In the genomic region with DNA sequence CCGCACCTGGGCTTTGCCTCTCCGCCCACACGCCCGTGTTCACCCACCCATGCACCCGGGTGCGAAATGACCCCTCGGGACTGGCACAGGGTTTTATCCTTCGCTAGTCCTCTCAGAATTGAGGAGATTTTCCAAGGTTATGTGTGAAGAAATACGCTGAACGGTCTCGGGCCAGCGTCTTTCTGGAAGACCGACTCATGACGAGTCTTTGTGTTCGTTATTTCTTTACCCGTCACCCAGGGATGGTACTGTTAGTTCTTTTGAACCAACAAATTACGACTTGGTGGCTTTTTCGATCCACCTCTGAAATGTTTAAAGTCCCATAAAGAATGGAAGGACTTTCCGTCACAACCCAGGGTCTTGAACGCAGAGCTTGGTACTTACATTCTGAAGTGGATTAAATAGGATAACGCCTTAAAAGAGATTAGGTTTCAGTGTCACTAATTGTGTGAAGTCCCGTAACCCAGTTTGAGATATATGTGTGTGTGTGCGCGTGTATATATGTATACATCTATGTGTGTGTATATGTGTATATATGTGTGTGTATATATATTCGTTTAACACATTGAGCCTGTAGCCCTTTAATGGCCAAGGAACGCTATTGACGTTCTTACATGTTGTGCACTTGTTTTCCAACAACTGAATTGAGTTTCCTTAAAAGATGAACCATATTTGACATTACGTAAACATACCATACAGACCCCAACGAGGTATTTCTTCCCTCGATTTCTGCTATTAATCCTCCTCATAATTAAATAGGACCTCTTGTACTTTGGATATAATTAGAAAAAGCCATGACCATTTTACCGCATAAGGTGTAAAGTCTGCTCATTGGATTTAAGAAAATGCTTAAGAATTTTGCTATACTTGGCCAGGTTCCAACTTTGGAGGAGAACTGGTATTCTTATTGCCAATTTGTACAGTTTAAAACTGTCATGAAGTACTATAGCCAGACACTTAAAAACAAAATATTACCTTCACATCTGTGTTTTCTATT, we compare ENCODE assay signal across 8 cellular contexts. TPM values are rescaled to one million over a fixed set of nuclear protein-coding genes. Genes with fewer than 3 reads are reported as not detected.
DNase-seq lines count a peak whose midpoint lies in the region; ATAC-seq and TF ChIP-seq lines count a peak whose summit lies in the region.

No MANE protein-coding gene starts in this region.

- DNase-seq in HCT116 (ENCODE audit: low read depth, low spot score) (no peak), esophagus muscularis mucosa (ENCODE audit: extremely low spot score) (no peak), NCI-H2081 treated with DMSO at 0.1 percent for 48 hours (lab: John Stamatoyannopoulos, UW) (no peak)
- DNase-seq in activated effector memory CD4-positive, alpha-beta T cell treated with anti-CD3 and anti-CD28 coated beads, Interleukin-2, amount 50 U/mL, for 16 hours = no peak

- RAD21 ChIA-PET in HCT116 (lab: Charles Lee; ENCODE audit: low non-redundant PET in 1 of 2, low total read pairs in 2 of 2, uncharacterized antibody in 2 of 2, unreplicated experiment in 2 of 2) = no interaction called here

- H3K9me2 ChIP-seq in HCT116 (ENCODE audit: insufficient read depth) = no peaks in the 10 kb centered on the region
- no peaks in the 10 kb centered on the region for H3K9me2 ChIP-seq in SU-DHL-6 (replicated peaks; ENCODE audit: insufficient read depth, low read length)

- peak overlapping the region; percentile 84 to 99 (median 94) for H3K9ac ChIP-seq in BLaER1 treated with 17β-estradiol and CSF1 and Interleukin-3, amounts not matched to agents 10 nM and 100 nM
- peak overlapping the region; percentile 96 for H3K9ac ChIP-seq in HCT116 (ENCODE audit: low read length)
- peak overlapping the region; percentile 83 for H3K9ac ChIP-seq in SU-DHL-6 (ENCODE audit: low read length)

- TF ChIP-seq RAD21 in HCT116 (IDR thresholded peaks at IDR 0.05; ENCODE audit: low read depth) = no peak

- H3K4me1 ChIP-seq in BLaER1 treated with 17β-estradiol and CSF1 and Interleukin-3, amounts not matched to agents 10 nM and 100 nM = peaks cover 28 to 66% (median 49%) of the 10 kb centered on the region in 10 experiments
- H3K4me1 ChIP-seq in HCT116 (ENCODE audit: control insufficient read depth in 1 of 2, insufficient read depth in 2 of 2, low read length in 2 of 2) (peaks cover 4 to 14% of the 10 kb centered on the region in 2 experiments; a peak in 2 of 4 replicates), esophagus muscularis mucosa (peaks cover 43 to 72% (median 64%) of the 10 kb centered on the region in 4 donors), neutrophil (ENCODE audit: control insufficient read depth in 1 of 2, insufficient read depth in 1 of 2, low read depth in 1 of 2, low read length in 1 of 2) (peaks cover 32 to 35% of the 10 kb centered on the region in 2 experiments)

- POLR2A ChIA-PET in HCT116 (lab: Charles Lee) = interaction anchor here (1.0 kb wide), 1 partner anchor 8 kb away, joined by 5 read pairs; no protein-coding TSS in a partner anchor

- intact Hi-C loops in HCT116 (cut with micrococcal nuclease) (no loop called here), esophagus muscularis mucosa (cut with DNase I) (no loop called here)

- TF ChIP-seq CTCF in HCT116 (IDR thresholded peaks at IDR 0.05 in 2 of 3, conservative IDR thresholded peaks at IDR 0.05 in 1 of 3; ENCODE audit: borderline replicate concordance in 1 of 3, insufficient read depth in 1 of 3, low read depth in 2 of 3, low read length in 2 of 3) (no peak), SU-DHL-6 (IDR thresholded peaks at IDR 0.05; ENCODE audit: insufficient read depth, low read length, poor library complexity, severe bottlenecking) (no peak), esophagus muscularis mucosa (IDR thresholded peaks at IDR 0.05) (no peak), neutrophil (IDR thresholded peaks at IDR 0.05) (no peak)

- H3K4me2 ChIP-seq in BLaER1 treated with 17β-estradiol and CSF1 and Interleukin-3, amounts not matched to agents 10 nM and 100 nM = peak overlapping the region; percentile 71 to 96 (median 83)
- peak overlapping the region; percentile 80 for H3K4me2 ChIP-seq in HCT116 (ENCODE audit: low read length)
- peak overlapping the region; percentile 95 for H3K4me2 ChIP-seq in SU-DHL-6 (ENCODE audit: low read depth, low read length, poor library complexity, severe bottlenecking)

- BruUV-seq in HCT116 (replicated peaks; lab: Mats Ljungman, UMichigan) = TSS peak; percentile 38

- H3K9me3 ChIP-seq in BLaER1 treated with 17β-estradiol and CSF1 and Interleukin-3, amounts not matched to agents 10 nM and 100 nM (replicated peaks in 1 of 11) = no peaks in the 10 kb centered on the region
- no peaks in the 10 kb centered on the region for H3K9me3 ChIP-seq in HCT116 (ENCODE audit: control insufficient read depth in 1 of 2, insufficient read depth in 1 of 2, low read depth in 1 of 2, low read length in 2 of 2)
- no peaks in the 10 kb centered on the region for H3K9me3 ChIP-seq in SU-DHL-6 (ENCODE audit: insufficient read depth, low read length)
- H3K9me3 ChIP-seq in esophagus muscularis mucosa = no peaks in the 10 kb centered on the region
- no peaks in the 10 kb centered on the region for H3K9me3 ChIP-seq in neutrophil

- ATAC-seq in HCT116 = no peak
- ATAC-seq in HG03159 (IDR thresholded peaks at IDR 0.05; ENCODE audit: unreplicated experiment) = no peak

- 0 out of 2 replicates have a peak, but pooled peaks cover 8% of the 10 kb centered on the region for H3F3A ChIP-seq in SU-DHL-6 (ENCODE audit: insufficient read depth)

- H3K27me3 ChIP-seq in BLaER1 treated with 17β-estradiol and CSF1 and Interleukin-3, amounts not matched to agents 10 nM and 100 nM = no peaks in the 10 kb centered on the region
- H3K27me3 ChIP-seq in HCT116 (ENCODE audit: insufficient read depth, low read length) = no peaks in the 10 kb centered on the region
- H3K27me3 ChIP-seq in SU-DHL-6 (ENCODE audit: low read length) = no peaks in the 10 kb centered on the region
- H3K27me3 ChIP-seq in esophagus muscularis mucosa = no peaks in the 10 kb centered on the region
- H3K27me3 ChIP-seq in neutrophil = no peaks in the 10 kb centered on the region

- TF ChIP-seq POLR2A in HCT116 (IDR thresholded peaks at IDR 0.05; ENCODE audit: borderline replicate concordance, extremely low read depth, insufficient read depth, insufficient read length) = no peak
- no peak for TF ChIP-seq POLR2A in esophagus muscularis mucosa (IDR thresholded peaks at IDR 0.05; ENCODE audit: low read depth)

- peak overlapping the region; percentile 80 to 96 (median 89) for H3K4me3 ChIP-seq in BLaER1 treated with 17β-estradiol and CSF1 and Interleukin-3, amounts not matched to agents 10 nM and 100 nM
- H3K4me3 ChIP-seq in HCT116 (replicated peaks in 1 of 2; ENCODE audit: low read depth in 1 of 2, low read length in 2 of 2) = peak overlapping the region; percentile 88 to 95
- H3K4me3 ChIP-seq in SU-DHL-6 (ENCODE audit: insufficient read depth, low read length, poor library complexity, severe bottlenecking) = peak overlapping the region; percentile 92
- peak overlapping the region; percentile 82 to 95 (median 90) for H3K4me3 ChIP-seq in esophagus muscularis mucosa
- H3K4me3 ChIP-seq in neutrophil (ENCODE audit: low read depth in 1 of 2, low read length in 1 of 2) = peak overlapping the region; percentile 67 to 83

- H2AFZ ChIP-seq in HCT116 (ENCODE audit: low read depth, low read length, poor library complexity, severe bottlenecking) = no peak overlapping the region
- no peak overlapping the region for H2AFZ ChIP-seq in SU-DHL-6 (ENCODE audit: low read depth, low read length, severe bottlenecking)

- CTCF ChIA-PET in HCT116 (lab: Charles Lee) = no interaction called here

- no peak for TF ChIP-seq EP300 in esophagus muscularis mucosa (IDR thresholded peaks at IDR 0.05)

- H3K36me3 ChIP-seq in BLaER1 treated with 17β-estradiol and CSF1 and Interleukin-3, amounts not matched to agents 10 nM and 100 nM = peaks cover 0 to 38% (median 24%) of the 10 kb centered on the region in 11 experiments; a peak in 18 of 22 replicates
- H3K36me3 ChIP-seq in HCT116 (ENCODE audit: control insufficient read depth in 1 of 2, insufficient read depth in 2 of 2, low read length in 2 of 2) = no peaks in the 10 kb centered on the region; a peak in 1 of 4 replicates
- H3K36me3 ChIP-seq in SU-DHL-6 (ENCODE audit: low read length) = no peaks in the 10 kb centered on the region
- no peaks in the 10 kb centered on the region for H3K36me3 ChIP-seq in esophagus muscularis mucosa
- no peaks in the 10 kb centered on the region for H3K36me3 ChIP-seq in neutrophil

- under 1% methylated on average over 31 of the region's 31 CpGs for WGBS in esophagus muscularis mucosa

- H3K79me2 ChIP-seq in HCT116 (ENCODE audit: insufficient read depth, low read length) = peaks cover 68% of the 10 kb centered on the region
- H3K79me2 ChIP-seq in SU-DHL-6 (ENCODE audit: insufficient read depth, low read length) = peaks cover 66% of the 10 kb centered on the region

- H3K27ac ChIP-seq in BLaER1 treated with 17β-estradiol and CSF1 and Interleukin-3, amounts not matched to agents 10 nM and 100 nM = peak overlapping the region; percentile 89 to 99 (median 95)
- H3K27ac ChIP-seq in HCT116 (ENCODE audit: low read depth, low read length) (peak overlapping the region; percentile 74), SU-DHL-6 (ENCODE audit: low read depth, low read length) (peak overlapping the region; percentile 62), esophagus muscularis mucosa (replicated peaks in 1 of 4) (peak overlapping the region; percentile 88 to 95 (median 93)), neutrophil (peak overlapping the region; percentile 88)

- peaks cover 41 to 57% (median 52%) of the 10 kb centered on the region in 11 experiments; a peak in 21 of 22 replicates for H4K20me1 ChIP-seq in BLaER1 treated with 17β-estradiol and CSF1 and Interleukin-3, amounts not matched to agents 10 nM and 100 nM
- H4K20me1 ChIP-seq in HCT116 (ENCODE audit: insufficient read depth) = peaks cover 40% of the 10 kb centered on the region
- H4K20me1 ChIP-seq in SU-DHL-6 (ENCODE audit: low read depth, low read length) = peaks cover 43% of the 10 kb centered on the region

TF ChIP-seq in HCT116, 20 proteins besides CTCF, POLR2A, EP300 and RAD21 (continues in another document):
- TF ChIP-seq JUND (IDR thresholded peaks at IDR 0.05) (no peak), EZH2phosphoT487 (IDR thresholded peaks at IDR 0.05; ENCODE audit: borderline replicate concordance) (no peak), TCF7L2 (IDR thresholded peaks at IDR 0.05; ENCODE audit: borderline replicate concordance, extremely low read depth, insufficient read depth, insufficient read length) (no peak), SIN3A (IDR thresholded peaks at IDR 0.05; ENCODE audit: low read depth) (no peak; the same call in 1 of the 2 replicates), SP1 (IDR thresholded peaks at IDR 0.05; ENCODE audit: low read depth) (no peak), POLR2AphosphoS5 (IDR thresholded peaks at IDR 0.05; ENCODE audit: low read depth, low read length) (no peak)
- TF ChIP-seq, protein P1, sequence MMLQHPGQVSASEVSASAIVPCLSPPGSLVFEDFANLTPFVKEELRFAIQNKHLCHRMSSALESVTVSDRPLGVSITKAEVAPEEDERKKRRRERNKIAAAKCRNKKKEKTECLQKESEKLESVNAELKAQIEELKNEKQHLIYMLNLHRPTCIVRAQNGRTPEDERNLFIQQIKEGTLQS (IDR thresholded peaks at IDR 0.05) = no peak

RNA-seq across cellular contexts. Expression of a gene that starts 0.9 kb away (rescaled TPM):
- 75.2 TPM for total RNA-seq in HCT116 (2021; ENCODE audit: unreplicated experiment)
- polyA plus RNA-seq in HCT116 (2012) = 35.3 and 46.9 TPM in 2 replicates
- total RNA-seq in esophagus muscularis mucosa = 10 to 100 TPM; 57.3 to 70.2 (median 59.1) TPM
